18 cellular contexts compared by ENCODE assay signal in genomic region chr1:54567961-54568360, GRCh38. TPM values are rescaled to one million over a fixed set of nuclear protein-coding genes. Genes with fewer than 3 reads are reported as not detected.
A peak's percentile ranks its signal among the peaks of the same experiment; 100 is the strongest.
DNase-seq lines count a peak whose midpoint lies in the region; ATAC-seq, FAIRE-seq and TF ChIP-seq lines count a peak whose summit lies in the region.
"Had no signal": no experiment of that assay in that cellular context is flagged by ENCODE, and none has a peak within 500 bp of the region (broad histone marks: within the 10 kb centered on the region; RNA-seq: fewer than 3 reads in every experiment).

No MANE protein-coding gene starts in this region.

- intact Hi-C loops in MCF 10A (cut with micrococcal nuclease): no loop called here
- intact Hi-C loops in breast epithelium (cut with DNase I; ENCODE audit: low total_unique reads): no loop called here
- intact Hi-C loops in kidney (cut with DNase I): no loop called here

- H2AK5ac ChIP-seq in H1 (ENCODE audit: low read depth, low read length): 0 out of 2 replicates have a peak overlapping the region, but pooled peaks have one; percentile 24

- peak overlapping the region; percentile 92; the same call in 1 of the 2 replicates for H2BK15ac ChIP-seq in H1 (ENCODE audit: low read length)

- TF ChIP-seq RAD21 in H1 (IDR thresholded peaks at IDR 0.05 in 1 of 2, conservative IDR thresholded peaks at IDR 0.05 in 1 of 2; ENCODE audit: low read depth in 2 of 2, low read length in 2 of 2): no peak

- H3K4me1 ChIP-seq in breast epithelium: no peaks in the 10 kb centered on the region
- peaks cover 15 to 32% (median 25%) of the 10 kb centered on the region in 4 experiments for H3K4me1 ChIP-seq in H1 (replicated peaks in 1 of 4; ENCODE audit: control insufficient read depth in 3 of 4, insufficient read depth in 4 of 4, low read length in 3 of 4)
- H3K4me1 ChIP-seq in kidney (ENCODE audit: control insufficient read depth in 1 of 2, insufficient read depth in 1 of 2, low read depth in 1 of 2, low read length in 2 of 2): peaks cover 0 to 7% of the 10 kb centered on the region in 2 donors

- H3K27ac Mint-ChIP-seq in MCF 10A (ENCODE audit: low read depth, unreplicated experiment): peak overlapping the region; percentile 76
- H3K27ac Mint-ChIP-seq in activated naive CD8-positive, alpha-beta T cell treated with anti-CD3 and anti-CD28 coated beads for 36 hours: no peak overlapping the region

- no peaks in the 10 kb centered on the region for H3K36me3 ChIP-seq in breast epithelium
- no peaks in the 10 kb centered on the region for H3K36me3 ChIP-seq in H1 (ENCODE audit: control insufficient read depth in 2 of 4, insufficient read depth in 4 of 4, low read length in 3 of 4)
- H3K36me3 ChIP-seq in kidney (ENCODE audit: control insufficient read depth in 1 of 2, insufficient read depth in 2 of 2, low read length in 2 of 2): no peaks in the 10 kb centered on the region
- H3K36me3 ChIP-seq: pancreas had no signal

- H3K18ac ChIP-seq in H1 (ENCODE audit: extremely low read depth, low read length): peak overlapping the region; percentile 36; the same call in 1 of the 2 replicates

- no peaks in the 10 kb centered on the region for H3K27me3 ChIP-seq in breast epithelium
- no peaks in the 10 kb centered on the region; a peak in 1 of 7 replicates for H3K27me3 ChIP-seq in H1 (replicated peaks in 1 of 4; ENCODE audit: control insufficient read depth in 3 of 4, extremely low read depth in 1 of 4, insufficient read depth in 3 of 4, low read length in 3 of 4)
- H3K27me3 ChIP-seq: pancreas, testis had no signal

- TF ChIP-seq EP300 in H1 (IDR thresholded peaks at IDR 0.05; ENCODE audit: borderline replicate concordance in 1 of 2, low read depth in 2 of 2, low read length in 2 of 2): no peak

- 83% methylated on average over 5 of the region's 5 CpGs; no CpG with 5 or more reads in 1 of the 2 experiments for WGBS in H1 (ENCODE audit: extremely low coverage in 1 of 2, insufficient coverage in 1 of 2, insufficient read length in 1 of 2, insufficient replicate concordance in 2 of 2, low coverage in 1 of 2, low lambda C conversion rate in 2 of 2, missing lambda C conversion rate in 1 of 2), 2 experiments

- H4K5ac ChIP-seq in H1 (ENCODE audit: insufficient read length, low read depth, low read length): no peak overlapping the region

- no peak overlapping the region for H3K23ac ChIP-seq in H1 (ENCODE audit: insufficient read length)

- peak overlapping the region; percentile 69 for H3K4me3 Mint-ChIP-seq in MCF 10A (ENCODE audit: unreplicated experiment)
- no peak overlapping the region for H3K4me3 Mint-ChIP-seq in activated naive CD8-positive, alpha-beta T cell treated with anti-CD3 and anti-CD28 coated beads for 36 hours
- H3K4me3 Mint-ChIP-seq: brain had no signal

- no peak for FAIRE-seq in H1 (lab: Jason Lieb, UNC)
- FAIRE-seq in kidney (lab: Jason Lieb, UNC): no peak
- FAIRE-seq: A204.1, endothelial cell of umbilical vein, pancreas had no signal

- no TSS peak for BruUV-seq in MCF 10A (replicated peaks; lab: Mats Ljungman, UMichigan)

- no peak for TF ChIP-seq CTCF in MCF 10A (IDR thresholded peaks at IDR 0.05; ENCODE audit: unreplicated experiment)
- TF ChIP-seq CTCF in breast epithelium (IDR thresholded peaks at IDR 0.05): no peak
- no peak for TF ChIP-seq CTCF in H1 (IDR thresholded peaks at IDR 0.05; ENCODE audit: control extremely low read depth in 1 of 3, insufficient read depth in 1 of 3, low read depth in 1 of 3, low read length in 3 of 3)
- no peak for TF ChIP-seq CTCF in kidney (IDR thresholded peaks at IDR 0.05; ENCODE audit: borderline replicate concordance, extremely low read depth, insufficient read depth)

- H3K27ac ChIP-seq in breast epithelium (peak overlapping the region in 1 of 2 donors; percentile 20), H1 (ENCODE audit: low read depth, low read length) (no peak overlapping the region), kidney (ENCODE audit: low read depth in 2 of 2, low read length in 2 of 2) (no peak overlapping the region)
- H3K27ac ChIP-seq: pancreas had no signal

- H4K8ac ChIP-seq in H1 (ENCODE audit: extremely low read depth, insufficient read depth, low read length): no peak overlapping the region

- no peaks in the 10 kb centered on the region for H3K79me2 ChIP-seq in H1 (ENCODE audit: control insufficient read depth in 1 of 2, insufficient read depth in 2 of 2, low read length in 2 of 2)

- H3K14ac ChIP-seq in H1 (ENCODE audit: insufficient read length): no peak overlapping the region

- no peak overlapping the region for H3K4me2 ChIP-seq in H1 (ENCODE audit: insufficient read depth in 1 of 2, low read depth in 2 of 2, low read length in 2 of 2)

- H2AFZ ChIP-seq in H1 (ENCODE audit: low read length): no peak overlapping the region

- H3K4ac ChIP-seq in H1 (replicated peaks; ENCODE audit: insufficient read length, low read depth, low read length): no peak overlapping the region

- H3K56ac ChIP-seq in H1 (replicated peaks; ENCODE audit: insufficient read length, low read depth, low read length): no peak overlapping the region

- peak overlapping the region; percentile 84; the same call in 1 of the 2 replicates for H2BK12ac ChIP-seq in H1 (ENCODE audit: low read depth, low read length)

- CTCF ChIA-PET in MCF 10A (lab: Yijun Ruan, JAX) (interaction anchor here (0.6 to 1.9 kb wide), 4 partner anchors 10 to 65 kb away, joined by 3 to 8 read pairs (median 4); no protein-coding TSS in a partner anchor), H1 (lab: Charles Lee; ENCODE audit: partially characterized antibody) (no interaction called here)

- no peak overlapping the region for H2BK5ac ChIP-seq in H1 (ENCODE audit: low read depth, low read length)

- DNase-seq in MCF 10A (ENCODE audit: unreplicated experiment) (peak; percentile 82), breast epithelium (ENCODE audit: low spot score in 2 of 2) (no peak), H1 (ENCODE audit: low read depth in 1 of 2, low spot score in 2 of 2) (no peak), kidney (peak; percentile 17), LoVo (ENCODE audit: low spot score) (no peak), cortex of kidney (lab: John Stamatoyannopoulos, UW) (no peak)
- no peak for DNase-seq in activated naive CD8-positive, alpha-beta T cell treated with anti-CD3 and anti-CD28 coated beads for 36 hours
- DNase-seq: activated CD8-positive, alpha-beta memory T cell treated with anti-CD3 and anti-CD28 coated beads for 24 hours; COR-L47; NCI-H2171 treated with DMSO at 0.1 percent for 48 hours; pancreas; testis had no signal

- H3K27me3 Mint-ChIP-seq in MCF 10A (ENCODE audit: insufficient read depth, unreplicated experiment): no peaks in the 10 kb centered on the region
- H3K27me3 Mint-ChIP-seq in activated naive CD8-positive, alpha-beta T cell treated with anti-CD3 and anti-CD28 coated beads for 36 hours: no peaks in the 10 kb centered on the region

- no peak overlapping the region for H2BK20ac ChIP-seq in H1 (ENCODE audit: low read length)

- no peaks in the 10 kb centered on the region for H3K36me3 Mint-ChIP-seq in MCF 10A (ENCODE audit: insufficient read depth, unreplicated experiment)
- no peaks in the 10 kb centered on the region for H3K36me3 Mint-ChIP-seq in activated naive CD8-positive, alpha-beta T cell treated with anti-CD3 and anti-CD28 coated beads for 36 hours
- H3K36me3 Mint-ChIP-seq: brain had no signal

- no peak for TF ChIP-seq POLR2A in breast epithelium (IDR thresholded peaks at IDR 0.05)
- no peak for TF ChIP-seq POLR2A in H1 (IDR thresholded peaks at IDR 0.05; ENCODE audit: control extremely low read depth in 1 of 2, low read depth in 2 of 2, low read length in 2 of 2)

- H4K20me1 ChIP-seq in H1 (replicated peaks in 1 of 2; ENCODE audit: control insufficient read depth in 1 of 2, insufficient read depth in 2 of 2, low read length in 2 of 2): no peaks in the 10 kb centered on the region

- H3K9ac ChIP-seq in H1 (replicated peaks in 1 of 4; ENCODE audit: extremely low read depth in 1 of 4, low read depth in 3 of 4, low read length in 3 of 4): no peak overlapping the region
- H3K9ac ChIP-seq in kidney (ENCODE audit: low read length in 2 of 2): no peak overlapping the region

- no peaks in the 10 kb centered on the region for H3K79me1 ChIP-seq in H1 (ENCODE audit: low read depth, low read length)

- no peaks in the 10 kb centered on the region for H3K9me3 Mint-ChIP-seq in MCF 10A (ENCODE audit: unreplicated experiment)
- H3K9me3 Mint-ChIP-seq in activated naive CD8-positive, alpha-beta T cell treated with anti-CD3 and anti-CD28 coated beads for 36 hours: no peaks in the 10 kb centered on the region

- H3K4me3 ChIP-seq in breast epithelium (no peak overlapping the region), H1 (ENCODE audit: extremely low read depth in 1 of 4, insufficient read depth in 2 of 4, low read depth in 3 of 4, low read length in 4 of 4) (no peak overlapping the region), kidney (ENCODE audit: low read length in 2 of 2) (no peak overlapping the region)
- H3K4me3 ChIP-seq: pancreas, testis had no signal

- POLR2A ChIA-PET in MCF 10A (lab: Yijun Ruan, JAX) (interaction anchor here (0.6 to 5.1 kb wide), 5 partner anchors 13 to 643 kb away, joined by 3 to 33 read pairs (median 7); partner anchors contain the start of genes TCEANC2 and TMEM59), H1 (lab: Charles Lee; ENCODE audit: partially characterized antibody) (interaction anchor here (1.4 kb wide), 1 partner anchor 9 kb away, joined by 4 read pairs; no protein-coding TSS in a partner anchor)

- H3K23me2 ChIP-seq in H1 (ENCODE audit: low read depth, low read length): no peaks in the 10 kb centered on the region

- H2BK120ac ChIP-seq in H1 (replicated peaks; ENCODE audit: low read depth, low read length): no peak overlapping the region

- ATAC-seq in GM21529 (IDR thresholded peaks at IDR 0.05; ENCODE audit: unreplicated experiment): no peak
- ATAC-seq: HCT116 had no signal

- H4K91ac ChIP-seq in H1 (replicated peaks; ENCODE audit: insufficient read length, low read length): no peak overlapping the region

- H3K4me1 Mint-ChIP-seq in MCF 10A (ENCODE audit: insufficient read depth, unreplicated experiment): peaks cover 52% of the 10 kb centered on the region
- peaks cover 2% of the 10 kb centered on the region for H3K4me1 Mint-ChIP-seq in activated naive CD8-positive, alpha-beta T cell treated with anti-CD3 and anti-CD28 coated beads for 36 hours

- H3K9me3 ChIP-seq in breast epithelium (no peaks in the 10 kb centered on the region), H1 (ENCODE audit: insufficient read depth in 2 of 2, low read depth in 1 of 2, low read length in 1 of 2) (peaks cover 0 to 3% of the 10 kb centered on the region in 2 experiments; a peak in 2 of 4 replicates), kidney (ENCODE audit: control insufficient read depth in 1 of 2, low read length in 2 of 2) (no peaks in the 10 kb centered on the region)
- H3K9me3 ChIP-seq: pancreas, testis had no signal

RNA-seq across cellular contexts. Expression of gene ACOT11, which starts 19.9 kb away (rescaled TPM):
- total RNA-seq in MCF 10A (2022) (4.5 and 5.3 TPM in 2 replicates), breast epithelium (1 to 10 TPM; 1.6 to 7.3 (median 1.8) TPM), kidney (24.6 TPM)
- 3.5 and 3.8 TPM in 2 replicates for total RNA-seq in H1 (2021; fragmentation: NEBNext Ultra II Directional; extraction: Animal tissue kit (Norgen Biotek cat#: 25700))
- polyA plus RNA-seq in H1 (2011; rRNA removed) (4.5 and 5.6 TPM in 2 replicates), kidney (ENCODE audit: insufficient read depth, low read depth, low replicate concordance) (31.1 TPM)
- 4.2 TPM for polyA plus RNA-seq in H1 (2011; cell fraction: cytosol; rRNA removed)
- polyA plus RNA-seq in H1 (2011; cell fraction: nucleus; rRNA removed): 9.9 TPM
- 2.9 to 4.1 TPM (median 3.4 TPM) in 4 replicates for polyA plus RNA-seq in H1 (2012, experiment 1 of 2)
- polyA plus RNA-seq in H1 (2012, experiment 2 of 2): 3.2 TPM
- polyA plus RNA-seq in H1 (2013, experiment 1 of 2): 2.8 TPM
- 2.5 TPM for polyA plus RNA-seq in H1 (2013, experiment 2 of 2)
- polyA minus RNA-seq in H1 (2011; rRNA and poly(A)+ RNA removed): 6.1 and 6.3 TPM in 2 replicates
- 1.8 TPM for polyA minus RNA-seq in H1 (2011; cell fraction: cytosol; rRNA and poly(A)+ RNA removed)
- 8.7 TPM for polyA minus RNA-seq in H1 (2011; cell fraction: nucleus; rRNA and poly(A)+ RNA removed)
- 1 to 10 TPM; 1.0 to 1.3 TPM for total RNA-seq in activated naive CD8-positive, alpha-beta T cell treated with anti-CD3 and anti-CD28 coated beads for 36 hours

RNA-seq across cellular contexts. Expression of gene FAM151A, which starts 55.4 kb away (rescaled TPM):
- not detected in 2 replicates for total RNA-seq in MCF 10A (2022)
- total RNA-seq in breast epithelium: under 1 TPM in 2 of 3 donors, not detected in 1; 0.16 to 0.33 TPM
- total RNA-seq in H1 (2021; fragmentation: NEBNext Ultra II Directional; extraction: Animal tissue kit (Norgen Biotek cat#: 25700)): not detected in 2 replicates
- polyA plus RNA-seq in H1 (2011; rRNA removed): 0.08 TPM in 1 of 2 replicates, not detected in the other
- 0.08 TPM for polyA plus RNA-seq in H1 (2011; cell fraction: cytosol; rRNA removed)
- 0.07 TPM for polyA plus RNA-seq in H1 (2011; cell fraction: nucleus; rRNA removed)
- not detected in 4 replicates for polyA plus RNA-seq in H1 (2012, experiment 1 of 2)
- polyA plus RNA-seq in H1 (2012, experiment 2 of 2): not detected
- 0.08 TPM for polyA plus RNA-seq in H1 (2013, experiment 1 of 2)
- 0.06 TPM for polyA plus RNA-seq in H1 (2013, experiment 2 of 2)
- not detected in 2 replicates for polyA minus RNA-seq in H1 (2011; rRNA and poly(A)+ RNA removed)
- polyA minus RNA-seq in H1 (2011; cell fraction: cytosol; rRNA and poly(A)+ RNA removed): not detected
- not detected for polyA minus RNA-seq in H1 (2011; cell fraction: nucleus; rRNA and poly(A)+ RNA removed)
- not detected for total RNA-seq in kidney
- 237 TPM for polyA plus RNA-seq in kidney (ENCODE audit: insufficient read depth, low read depth, low replicate concordance)
- not detected for total RNA-seq in activated naive CD8-positive, alpha-beta T cell treated with anti-CD3 and anti-CD28 coated beads for 36 hours
- total RNA-seq: endothelial cell of umbilical vein; T-helper 1 cell treated with Interleukin-12 subunit alpha and Interleukin-12 subunit beta and Interleukin-4 antibody, amounts not matched to agents 30 ng/mL and 1 ng/mL, for 36 hours had no signal
- polyA plus RNA-seq: endothelial cell of umbilical vein had no signal

Comparison
In these comparisons a context has a peak if more than half of its experiments do, and no peak if none do; other contexts are left out.
1. DNase-seq: peak in MCF 10A (single experiment) and kidney (single experiment); none in breast epithelium (0 of 2), H1 (0 of 2), LoVo (single experiment), activated naive CD8-positive, alpha-beta T cell treated with anti-CD3 and anti-CD28 coated beads for 36 hours (single experiment) and cortex of kidney (single experiment).